In the genomic region with DNA sequence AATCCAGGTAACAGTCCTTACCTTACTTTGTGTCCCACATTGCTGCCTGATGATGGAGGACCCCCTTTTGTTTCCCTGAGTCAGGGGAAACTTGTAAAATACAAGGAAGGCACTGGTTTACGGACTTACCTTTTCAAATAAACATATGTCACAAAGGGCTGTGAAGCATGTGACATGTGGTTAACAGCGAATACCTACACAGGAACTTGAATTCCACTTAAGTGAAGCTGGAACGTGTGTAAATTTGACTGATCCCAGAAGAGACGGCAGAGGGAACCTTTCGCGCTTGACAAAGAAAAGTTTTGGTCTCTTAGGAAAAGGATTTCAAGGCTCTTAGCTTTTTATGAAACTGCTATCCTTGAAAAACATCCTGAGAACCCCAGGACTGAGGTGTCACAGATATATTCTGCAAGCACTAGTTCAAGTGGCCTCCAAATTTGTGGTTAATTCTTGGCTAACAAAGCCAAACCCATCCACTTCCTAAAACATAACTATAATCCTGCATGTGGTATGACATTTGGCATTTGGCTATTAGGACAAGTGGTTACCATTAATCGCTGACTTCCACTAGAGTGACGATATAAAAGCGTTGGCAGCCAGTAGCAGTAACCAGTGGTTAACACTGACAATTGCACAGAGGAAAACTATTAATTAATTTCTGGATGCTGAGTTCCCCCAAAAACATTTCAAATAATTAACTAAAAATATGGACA, we compare ENCODE assay signal across 22 cellular contexts. TPM values are rescaled to one million over a fixed set of nuclear protein-coding genes. Genes with fewer than 3 reads are reported as not detected.
"Had no signal": no experiment of that assay in that cellular context is flagged by ENCODE, and none has a peak within 500 bp of the region (broad histone marks: within the 10 kb centered on the region; RNA-seq: fewer than 3 reads in every experiment).

No MANE protein-coding gene starts in this region.

- H3K4me1 ChIP-seq: colonic mucosa, left ventricle myocardium inferior, right lobe of liver had no signal

- FAIRE-seq: keratinocyte, pancreas had no signal

- H3K36me3 ChIP-seq: colonic mucosa, left ventricle myocardium inferior, neutrophil, pancreas, right lobe of liver, stomach had no signal

- H3K4me3 ChIP-seq: colonic mucosa, left ventricle myocardium inferior, pancreas, right lobe of liver, smooth muscle cell, stomach had no signal

- ATAC-seq: activated CD4-positive, CD25-positive, alpha-beta regulatory T cell treated with anti-CD3 and anti-CD28 coated beads, Interleukin-2, amount 50 U/mL, for 24 hours; activated T-cell treated with anti-CD3 and anti-CD28 coated beads, Interleukin-2, amount 50 U/mL, for 4 hours; natural killer cell treated with Interleukin-12 subunit alpha and Interleukin-12 subunit beta and Interleukin-15 and Interleukin-18, amount 100 ng/mL, for 72 hours; pancreas; right lobe of liver had no signal

- DNase-seq: activated CD4-positive, alpha-beta T cell treated with anti-CD3 and anti-CD28 coated beads, Interleukin-2, amount 10 ng/mL, durations not matched to agents 7 days and 5 days; activated CD8-positive, alpha-beta memory T cell treated with anti-CD3 and anti-CD28 coated beads, Interleukin-2, amount 50 U/mL, for 4 hours; activated naive CD4-positive, alpha-beta T cell treated with anti-CD3 and anti-CD28 coated beads for 36 hours; activated T-cell treated with anti-CD3 and anti-CD28 coated beads, Interleukin-2, amount 50 U/mL, for 4 hours; anterior cingulate cortex; colonic mucosa; foreskin melanocyte; hypothalamus; left ventricle myocardium inferior; mesenchymal stem cell; pancreas; right lobe of liver; stimulated activated CD4-positive, alpha-beta T cell treated with anti-CD3 and anti-CD28 coated beads, Interleukin-4, amount 100 ng/mL, for 1 hour; stomach; T1000 had no signal

- H3K9me3 ChIP-seq: colonic mucosa, left ventricle myocardium inferior, neutrophil, pancreas, right lobe of liver, stomach had no signal

- H3K27ac ChIP-seq: colonic mucosa, left ventricle myocardium inferior, neutrophil, pancreas, right lobe of liver, stomach had no signal

- H3K27me3 ChIP-seq: colonic mucosa, pancreas, right lobe of liver, stomach had no signal

- H3K4me2 ChIP-seq: smooth muscle cell had no signal

RNA-seq across cellular contexts. Expression of a gene that starts 55.6 kb away (rescaled TPM):
- total RNA-seq: activated CD4-positive, alpha-beta T cell treated with anti-CD3 and anti-CD28 coated beads, Interleukin-2, amount 10 ng/mL, durations not matched to agents 7 days and 5 days; activated naive CD4-positive, alpha-beta T cell treated with anti-CD3 and anti-CD28 coated beads for 36 hours; activated T-cell treated with anti-CD3 and anti-CD28 coated beads, Interleukin-2, amount 50 U/mL, for 4 hours; natural killer cell treated with Interleukin-12 subunit alpha and Interleukin-12 subunit beta and Interleukin-15 and Interleukin-18, amount 100 ng/mL, for 72 hours; T-helper 1 cell treated with Interleukin-12 subunit alpha and Interleukin-12 subunit beta and Interleukin-4 antibody, amounts not matched to agents 30 ng/mL and 1 ng/mL, for 36 hours; temporal lobe had no signal
